20 cellular contexts compared by ENCODE assay signal in genomic region chr4:182736207-182736606, GRCh38.
"Had no signal": no experiment of that assay in that cellular context is flagged by ENCODE, and none has a peak within 500 bp of the region (broad histone marks: within the 10 kb centered on the region; RNA-seq: fewer than 3 reads in every experiment).

No MANE protein-coding gene starts in this region.

- H3K4me3 Mint-ChIP-seq: activated CD8-positive, alpha-beta memory T cell treated with anti-CD3 and anti-CD28 coated beads, Interleukin-2, amount 10 ng/mL, durations not matched to agents 7 days and 5 days; activated naive CD8-positive, alpha-beta T cell treated with anti-CD3 and anti-CD28 coated beads for 36 hours; activated T-cell treated with anti-CD3 and anti-CD28 coated beads, Interleukin-2, amount 50 U/mL, for 24 hours; nephron; T-helper 1 cell treated with Interleukin-12 subunit alpha and Interleukin-12 subunit beta and Interleukin-4 antibody, amounts not matched to agents 30 μg/mL and 1 μg/mL, for 36 hours had no signal

- H3K27me3 Mint-ChIP-seq: activated CD8-positive, alpha-beta memory T cell treated with anti-CD3 and anti-CD28 coated beads, Interleukin-2, amount 10 ng/mL, durations not matched to agents 7 days and 5 days; activated naive CD8-positive, alpha-beta T cell treated with anti-CD3 and anti-CD28 coated beads for 36 hours had no signal

- H3K9me3 ChIP-seq: heart right ventricle, left ventricle myocardium inferior, suprapubic skin, upper lobe of right lung had no signal

- H3K36me3 Mint-ChIP-seq: activated CD8-positive, alpha-beta memory T cell treated with anti-CD3 and anti-CD28 coated beads, Interleukin-2, amount 10 ng/mL, durations not matched to agents 7 days and 5 days; activated naive CD8-positive, alpha-beta T cell treated with anti-CD3 and anti-CD28 coated beads for 36 hours had no signal

- H3K4me1 ChIP-seq: suprapubic skin, upper lobe of right lung had no signal

- H3K27me3 ChIP-seq: heart right ventricle, suprapubic skin, upper lobe of right lung had no signal

- H3K4me3 ChIP-seq: heart right ventricle, left ventricle myocardium inferior, suprapubic skin, upper lobe of right lung had no signal

- H3K27ac ChIP-seq: heart right ventricle, left ventricle myocardium inferior, suprapubic skin, upper lobe of right lung had no signal

- H3K4me1 Mint-ChIP-seq: activated CD8-positive, alpha-beta memory T cell treated with anti-CD3 and anti-CD28 coated beads, Interleukin-2, amount 10 ng/mL, durations not matched to agents 7 days and 5 days; activated naive CD8-positive, alpha-beta T cell treated with anti-CD3 and anti-CD28 coated beads for 36 hours; nephron had no signal

- DNase-seq: activated CD4-positive, alpha-beta T cell treated with anti-CD3 and anti-CD28 coated beads, Interleukin-2, amount 50 U/mL, for 4 hours; activated CD8-positive, alpha-beta memory T cell treated with anti-CD3 and anti-CD28 coated beads, Interleukin-2, amount 10 ng/mL, durations not matched to agents 7 days and 5 days; activated effector memory CD4-positive, alpha-beta T cell treated with anti-CD3 and anti-CD28 coated beads, Interleukin-2, amount 50 U/mL, for 16 hours; activated naive CD8-positive, alpha-beta T cell treated with anti-CD3 and anti-CD28 coated beads for 36 hours; activated T-cell treated with anti-CD3 and anti-CD28 coated beads, Interleukin-2, amount 50 U/mL, for 24 hours; heart right ventricle; kidney; left ventricle myocardium inferior; mesenchymal stem cell; stimulated activated CD4-positive, alpha-beta T cell treated with anti-CD3 and anti-CD28 coated beads, Interleukin-4, amount 100 ng/mL, for 1 hour; stimulated activated CD8-positive, alpha-beta memory T cell treated with anti-CD3 and anti-CD28 coated beads, Interleukin-4, amount 100 ng/mL, for 48 hours; stimulated activated naive CD8-positive, alpha-beta T cell treated with anti-CD3 and anti-CD28 coated beads, Interleukin-15, Interleukin-2, amounts not matched to agents 100 U/mL and 50 U/mL, for 24 hours; upper lobe of right lung had no signal

- ATAC-seq: activated CD4-positive, CD25-positive, alpha-beta regulatory T cell treated with anti-CD3 and anti-CD28 coated beads, Interleukin-2, amount 50 U/mL, for 24 hours; activated CD8-positive, alpha-beta memory T cell treated with anti-CD3 and anti-CD28 coated beads, Interleukin-2, amount 10 ng/mL, durations not matched to agents 7 days and 5 days; stimulated activated naive CD8-positive, alpha-beta T cell treated with anti-CD3 and anti-CD28 coated beads, Interleukin-15, Interleukin-2, amounts not matched to agents 100 U/mL and 50 U/mL, for 24 hours; upper lobe of right lung had no signal

- H3K27ac Mint-ChIP-seq: activated CD8-positive, alpha-beta memory T cell treated with anti-CD3 and anti-CD28 coated beads, Interleukin-2, amount 10 ng/mL, durations not matched to agents 7 days and 5 days; activated naive CD8-positive, alpha-beta T cell treated with anti-CD3 and anti-CD28 coated beads for 36 hours; activated T-cell treated with anti-CD3 and anti-CD28 coated beads, Interleukin-2, amount 50 U/mL, for 24 hours; nephron; T-helper 1 cell treated with Interleukin-12 subunit alpha and Interleukin-12 subunit beta and Interleukin-4 antibody, amounts not matched to agents 30 μg/mL and 1 μg/mL, for 36 hours had no signal

- H3K9me3 Mint-ChIP-seq: activated naive CD8-positive, alpha-beta T cell treated with anti-CD3 and anti-CD28 coated beads for 36 hours; activated T-cell treated with anti-CD3 and anti-CD28 coated beads, Interleukin-2, amount 50 U/mL, for 24 hours; T-helper 1 cell treated with Interleukin-12 subunit alpha and Interleukin-12 subunit beta and Interleukin-4 antibody, amounts not matched to agents 30 μg/mL and 1 μg/mL, for 36 hours had no signal

- FAIRE-seq: endometrium, frontal cortex, kidney, TTC549 had no signal

- H3K36me3 ChIP-seq: heart right ventricle, left ventricle myocardium inferior, suprapubic skin, upper lobe of right lung had no signal
